ENCODE assay signal across 8 cellular contexts in genomic region chr19:13747098-13747453, GRCh38. TPM values are rescaled to one million over a fixed set of nuclear protein-coding genes. Genes with fewer than 3 reads are reported as not detected.
A peak's percentile ranks its signal among the peaks of the same experiment; 100 is the strongest.
DNase-seq lines count a peak whose midpoint lies in the region; ATAC-seq and TF ChIP-seq lines count a peak whose summit lies in the region.

No MANE protein-coding gene starts in this region.

- dilution Hi-C loops in mammary epithelial cell (cut with HindIII; ENCODE audit: low sequenced_read_pairs): no loop called here

- peaks cover 5% of the 10 kb centered on the region for H3K4me1 ChIP-seq in A673 (ENCODE audit: insufficient read depth, low read length, poor library complexity, severe bottlenecking)
- peaks cover 16% of the 10 kb centered on the region for H3K4me1 ChIP-seq in HUES64 (ENCODE audit: insufficient read depth, low read length)
- H3K4me1 ChIP-seq in mammary epithelial cell (ENCODE audit: insufficient read depth, low read length): peaks cover 6% of the 10 kb centered on the region
- peaks cover 5 to 12% of the 10 kb centered on the region in 2 donors for H3K4me1 ChIP-seq in muscle layer of duodenum (ENCODE audit: control insufficient read depth in 1 of 2, insufficient read depth in 2 of 2, low read length in 2 of 2)

- H3K27me3 ChIP-seq in A673 (replicated peaks; ENCODE audit: insufficient read depth, low read depth, low read length, poor library complexity): no peaks in the 10 kb centered on the region
- no peaks in the 10 kb centered on the region for H3K27me3 ChIP-seq in HUES64 (ENCODE audit: insufficient read depth, low read length)
- H3K27me3 ChIP-seq in mammary epithelial cell (ENCODE audit: insufficient read depth, low read length): no peaks in the 10 kb centered on the region
- H3K27me3 ChIP-seq in muscle layer of duodenum (ENCODE audit: low read depth, low read length): no peaks in the 10 kb centered on the region

- intact Hi-C loops in A673 (cut with micrococcal nuclease; ENCODE audit: unreplicated experiment): no loop called here
- intact Hi-C loops in mammary epithelial cell (cut with micrococcal nuclease): loop anchor here (2.0 kb wide), 1 partner anchor 14 kb away; no protein-coding TSS in a partner anchor

- H3K4me3 ChIP-seq in A673 (ENCODE audit: low read depth, low read length, poor library complexity, severe bottlenecking) (peak overlapping the region; percentile 98), HUES64 (ENCODE audit: low read length) (peak overlapping the region; percentile 70), mammary epithelial cell (replicated peaks in 1 of 3; ENCODE audit: insufficient read depth in 1 of 3, low read depth in 2 of 3, low read length in 3 of 3) (peak overlapping the region; percentile 31 to 65 (median 32)), muscle layer of duodenum (ENCODE audit: low read depth in 1 of 2, low read length in 2 of 2) (peak overlapping the region; percentile 26 to 71)

- in situ Hi-C loops in mammary epithelial cell (cut with MboI; ENCODE audit: low sequenced_read_pairs in 2 of 2): no loop called here

- H3K9me3 ChIP-seq in A673 (ENCODE audit: low read depth, low read length, poor library complexity, severe bottlenecking) (peaks cover 4% of the 10 kb centered on the region), HUES64 (ENCODE audit: insufficient read depth, low read depth, low read length) (no peaks in the 10 kb centered on the region), mammary epithelial cell (replicated peaks; ENCODE audit: insufficient read depth, low read length) (no peaks in the 10 kb centered on the region), muscle layer of duodenum (ENCODE audit: control insufficient read depth in 1 of 2, low read length in 2 of 2) (no peaks in the 10 kb centered on the region)

- TF ChIP-seq CTCF in A673 (conservative IDR thresholded peaks at IDR 0.05; ENCODE audit: low read depth, low read length): no peak
- no peak for TF ChIP-seq CTCF in mammary epithelial cell (conservative IDR thresholded peaks at IDR 0.05 in 1 of 2, IDR thresholded peaks at IDR 0.05 in 1 of 2; ENCODE audit: extremely low read depth in 1 of 2, insufficient read depth in 1 of 2, low read depth in 1 of 2, low read length in 2 of 2)

- peaks cover 3% of the 10 kb centered on the region for H3K36me3 ChIP-seq in A673 (ENCODE audit: insufficient read depth, low read length, poor library complexity, severe bottlenecking)
- no peaks in the 10 kb centered on the region for H3K36me3 ChIP-seq in HUES64 (ENCODE audit: insufficient read depth, low read length)
- H3K36me3 ChIP-seq in mammary epithelial cell (ENCODE audit: insufficient read depth, low read length): no peaks in the 10 kb centered on the region
- peaks cover 0 to 9% of the 10 kb centered on the region in 2 donors for H3K36me3 ChIP-seq in muscle layer of duodenum (ENCODE audit: control insufficient read depth in 1 of 2, insufficient read depth in 2 of 2, low read length in 2 of 2)

- CTCF ChIA-PET in A673 (lab: Charles Lee) (interaction anchor here (1.0 to 1.5 kb wide), 2 partner anchors 26 to 115 kb away, joined by 3 read pairs; no protein-coding TSS in a partner anchor), mammary epithelial cell (lab: Charles Lee; ENCODE audit: low non-redundant PET) (no interaction called here)

- POLR2A ChIA-PET in A673 (lab: Charles Lee; ENCODE audit: low non-redundant PET): no interaction called here

- DNase-seq in A673 (ENCODE audit: low spot score): no peak
- no peak for DNase-seq in mammary epithelial cell
- no peak for DNase-seq in kidney tubule cell (ENCODE audit: low spot score)
- DNase-seq in DMS114 treated with DMSO at 0.1 percent for 48 hours (lab: John Stamatoyannopoulos, UW; ENCODE audit: unreplicated experiment): no peak

- peaks cover 20% of the 10 kb centered on the region for H3K79me2 ChIP-seq in mammary epithelial cell (ENCODE audit: insufficient read depth, low read length)

- H2AFZ ChIP-seq in mammary epithelial cell (ENCODE audit: low read depth, low read length): peak overlapping the region; percentile 75

- ATAC-seq in esophagus mucosa (no peak), HG02610 (IDR thresholded peaks at IDR 0.05; ENCODE audit: unreplicated experiment) (no peak)

- no peak overlapping the region for H3K4me2 ChIP-seq in mammary epithelial cell (ENCODE audit: insufficient read depth, low read depth, low read length)

- no peaks in the 10 kb centered on the region for H4K20me1 ChIP-seq in mammary epithelial cell (ENCODE audit: insufficient read depth, low read length)

- 94% methylated on average over 8 of the region's 8 CpGs for WGBS in HUES64
- 89% methylated on average over 8 of the region's 8 CpGs for WGBS in mammary epithelial cell (ENCODE audit: low coverage, missing lambda C conversion rate)

- no peak overlapping the region for H3K9ac ChIP-seq in HUES64 (ENCODE audit: low read depth, low read length)
- H3K9ac ChIP-seq in mammary epithelial cell (ENCODE audit: insufficient read depth, low read length): no peak overlapping the region

- H3K27ac ChIP-seq in A673 (ENCODE audit: low read depth, low read length, poor library complexity, severe bottlenecking) (no peak overlapping the region), HUES64 (ENCODE audit: low read depth, low read length) (no peak overlapping the region), mammary epithelial cell (ENCODE audit: insufficient read depth, low read depth, low read length) (no peak overlapping the region), muscle layer of duodenum (ENCODE audit: low read length) (no peak overlapping the region)

- BruUV-seq in A673 (replicated peaks; lab: Mats Ljungman, UMichigan): no TSS peak
- BruUV-seq in mammary epithelial cell (replicated peaks; lab: Mats Ljungman, UMichigan): no TSS peak

RNA-seq across cellular contexts. Expression of gene MRI1, which starts 17.2 kb away (rescaled TPM):
- total RNA-seq in A673 (2021) (57.9 and 63.8 TPM in 2 replicates), mammary epithelial cell (10 to 100 TPM; 29.0 to 36.7 TPM), esophagus mucosa (22.4 TPM)
- polyA plus RNA-seq in HUES64 (2013, experiment 1 of 2): 11.9 TPM
- 10.8 TPM for polyA plus RNA-seq in HUES64 (2013, experiment 2 of 2)
- polyA plus RNA-seq in mammary epithelial cell: 32.6 TPM
- 23.5 TPM for polyA minus RNA-seq in mammary epithelial cell

RNA-seq across cellular contexts. Expression of gene C19orf53, which starts 27.2 kb away (rescaled TPM):
- total RNA-seq in A673 (2021) (137 and 140 TPM in 2 replicates), mammary epithelial cell (100 to 1,000 TPM in 1 of 2 donors, 10 to 100 TPM in 1; 37.3 to 109 TPM), esophagus mucosa (60.2 TPM)
- polyA plus RNA-seq in HUES64 (2013, experiment 1 of 2): 134 TPM
- polyA plus RNA-seq in HUES64 (2013, experiment 2 of 2): 150 TPM
- 190 TPM for polyA plus RNA-seq in mammary epithelial cell
- polyA minus RNA-seq in mammary epithelial cell: 178 TPM

RNA-seq across cellular contexts. Expression of gene ZSWIM4, which starts 48.2 kb away (rescaled TPM):
- total RNA-seq in A673 (2021) (9.8 and 13.7 TPM in 2 replicates), mammary epithelial cell (1 to 10 TPM; 3.2 to 5.4 TPM), esophagus mucosa (10.9 TPM)
- 15.5 TPM for polyA plus RNA-seq in HUES64 (2013, experiment 1 of 2)
- 16.8 TPM for polyA plus RNA-seq in HUES64 (2013, experiment 2 of 2)
- polyA plus RNA-seq in mammary epithelial cell: 1.3 TPM
- 1.8 TPM for polyA minus RNA-seq in mammary epithelial cell

Comparison
In these comparisons a context has a peak if more than half of its experiments do, and no peak if none do; other contexts are left out.
1. H3K4me3 ChIP-seq: peak in every context shown above with its lines; median percentile 98 in A673; 70 in HUES64; 48 in muscle layer of duodenum; 32 in mammary epithelial cell.